Comparison of ENCODE assay signal across 9 cellular contexts in genomic region chrX:78140206-78140605, GRCh38. TPM values are rescaled to one million over a fixed set of nuclear protein-coding genes. Genes with fewer than 3 reads are reported as not detected.
DNase-seq lines count a peak whose midpoint lies in the region; ATAC-seq and TF ChIP-seq lines count a peak whose summit lies in the region.
"Had no signal": no experiment of that assay in that cellular context is flagged by ENCODE, and none has a peak within 500 bp of the region (broad histone marks: within the 10 kb centered on the region; RNA-seq: fewer than 3 reads in every experiment).

No MANE protein-coding gene starts in this region.

- no peaks in the 10 kb centered on the region for H3K36me3 ChIP-seq in CD8-positive, alpha-beta T cell (ENCODE audit: insufficient read depth, low read length)
- no peaks in the 10 kb centered on the region for H3K36me3 ChIP-seq in neural cell (ENCODE audit: insufficient read depth, low read length)

- CTCF ChIA-PET in CD8-positive, alpha-beta T cell (lab: Charles Lee): no interaction called here

- H3K9me2 ChIP-seq in neural cell (ENCODE audit: insufficient read depth, low read length): no peaks in the 10 kb centered on the region

- peak overlapping the region; percentile 73 for H3K4me3 ChIP-seq in CD8-positive, alpha-beta T cell (ENCODE audit: low read depth, low read length)
- peak overlapping the region; percentile 73 for H3K4me3 ChIP-seq in Jurkat, Clone E6-1 (ENCODE audit: low read length)
- H3K4me3 ChIP-seq in neural cell (ENCODE audit: low read length): peak overlapping the region; percentile 79

- peak overlapping the region; percentile 93 for H3K4me3 Mint-ChIP-seq in CD8-positive, alpha-beta T cell
- H3K4me3 Mint-ChIP-seq in activated naive CD8-positive, alpha-beta T cell treated with anti-CD3 and anti-CD28 coated beads for 36 hours: peak overlapping the region; percentile 90

- no peak for TF ChIP-seq RAD21 in neural cell (conservative IDR thresholded peaks at IDR 0.05)

- no peaks in the 10 kb centered on the region for H4K20me1 ChIP-seq in neural cell (ENCODE audit: insufficient read depth)

- no peak overlapping the region for H3K27ac ChIP-seq in CD8-positive, alpha-beta T cell (ENCODE audit: low read depth, low read length)
- H3K27ac ChIP-seq in neural cell (ENCODE audit: low read length): no peak overlapping the region
- H3K27ac ChIP-seq: SK-N-MC had no signal

- no peak for TF ChIP-seq EP300 in neural cell (conservative IDR thresholded peaks at IDR 0.05; ENCODE audit: poor library complexity, severe bottlenecking)

- no peaks in the 10 kb centered on the region for H3K9me3 ChIP-seq in CD8-positive, alpha-beta T cell (ENCODE audit: low read length)
- H3K9me3 ChIP-seq in neural cell (ENCODE audit: low read length): no peaks in the 10 kb centered on the region

- H3K4me2 ChIP-seq in neural cell (ENCODE audit: low read length): no peak overlapping the region

- DNase-seq in CD8-positive, alpha-beta T cell: no peak
- no peak for DNase-seq in Jurkat, Clone E6-1 (ENCODE audit: low read depth, low spot score)
- no peak for DNase-seq in activated naive CD8-positive, alpha-beta T cell treated with anti-CD3 and anti-CD28 coated beads for 36 hours
- DNase-seq in C1 segment of cervical spinal cord (lab: John Stamatoyannopoulos, UW) (no peak), cortex of kidney (lab: John Stamatoyannopoulos, UW) (no peak)
- DNase-seq in activated effector memory CD4-positive, alpha-beta T cell treated with Interleukin-2 at 50 U/mL for 16 hours: no peak

- intact Hi-C loops in CD8-positive, alpha-beta T cell (cut with DNase I, micrococcal nuclease): no loop called here

- H3K27me3 Mint-ChIP-seq in CD8-positive, alpha-beta T cell (ENCODE audit: low read depth): no peaks in the 10 kb centered on the region
- no peaks in the 10 kb centered on the region for H3K27me3 Mint-ChIP-seq in activated naive CD8-positive, alpha-beta T cell treated with anti-CD3 and anti-CD28 coated beads for 36 hours

- no peaks in the 10 kb centered on the region for H3F3A ChIP-seq in neural cell (ENCODE audit: insufficient read depth, low read length, poor library complexity, severe bottlenecking)

- no peak for TF ChIP-seq CTCF in CD8-positive, alpha-beta T cell (IDR thresholded peaks at IDR 0.05)
- no peak for TF ChIP-seq CTCF in neural cell (IDR thresholded peaks at IDR 0.05; ENCODE audit: poor library complexity, severe bottlenecking)

- H3K4me1 Mint-ChIP-seq in CD8-positive, alpha-beta T cell (ENCODE audit: low read depth): peaks cover 9% of the 10 kb centered on the region
- peaks cover 3% of the 10 kb centered on the region for H3K4me1 Mint-ChIP-seq in activated naive CD8-positive, alpha-beta T cell treated with anti-CD3 and anti-CD28 coated beads for 36 hours

- no peak for ATAC-seq in CD8-positive, alpha-beta T cell
- ATAC-seq in HG03175 (IDR thresholded peaks at IDR 0.05; ENCODE audit: unreplicated experiment): no peak

- no peak overlapping the region for H2AFZ ChIP-seq in neural cell (ENCODE audit: low read depth, low read length)

- peak overlapping the region; percentile 92 for H3K27ac Mint-ChIP-seq in CD8-positive, alpha-beta T cell
- peak overlapping the region; percentile 66 for H3K27ac Mint-ChIP-seq in activated naive CD8-positive, alpha-beta T cell treated with anti-CD3 and anti-CD28 coated beads for 36 hours

- POLR2A ChIA-PET in CD8-positive, alpha-beta T cell (lab: Charles Lee): no interaction called here

- no peak overlapping the region for H3K9ac ChIP-seq in neural cell (ENCODE audit: low read length)

- peaks cover 6% of the 10 kb centered on the region for H3K36me3 Mint-ChIP-seq in CD8-positive, alpha-beta T cell
- peaks cover 1% of the 10 kb centered on the region for H3K36me3 Mint-ChIP-seq in activated naive CD8-positive, alpha-beta T cell treated with anti-CD3 and anti-CD28 coated beads for 36 hours

- H3K9me3 Mint-ChIP-seq in CD8-positive, alpha-beta T cell: no peaks in the 10 kb centered on the region
- H3K9me3 Mint-ChIP-seq in activated naive CD8-positive, alpha-beta T cell treated with anti-CD3 and anti-CD28 coated beads for 36 hours: peaks cover 4% of the 10 kb centered on the region

- H3K4me1 ChIP-seq in CD8-positive, alpha-beta T cell (ENCODE audit: insufficient read depth, low read length): no peaks in the 10 kb centered on the region

- H3K27me3 ChIP-seq in CD8-positive, alpha-beta T cell (ENCODE audit: insufficient read depth, low read length): no peaks in the 10 kb centered on the region
- no peaks in the 10 kb centered on the region for H3K27me3 ChIP-seq in neural cell (ENCODE audit: insufficient read depth, low read depth, low read length)

- peaks cover 2% of the 10 kb centered on the region for H3K79me2 ChIP-seq in neural cell (replicated peaks; ENCODE audit: insufficient read depth, low read length)

TF ChIP-seq in neural cell, 6 proteins besides CTCF, POLR2A, EP300 and RAD21:
- TF ChIP-seq TAF1 (IDR thresholded peaks at IDR 0.05; ENCODE audit: low read depth) (no peak), EZH2 (IDR thresholded peaks at IDR 0.05; ENCODE audit: borderline replicate concordance, insufficient read depth, low read length, poor library complexity, severe bottlenecking) (no peak), MXI1 (conservative IDR thresholded peaks at IDR 0.05; ENCODE audit: poor library complexity, severe bottlenecking) (no peak), SMC3 (conservative IDR thresholded peaks at IDR 0.05; ENCODE audit: poor library complexity) (no peak), POLR2AphosphoS5 (IDR thresholded peaks at IDR 0.05) (no peak)
- TF ChIP-seq, protein P1, sequence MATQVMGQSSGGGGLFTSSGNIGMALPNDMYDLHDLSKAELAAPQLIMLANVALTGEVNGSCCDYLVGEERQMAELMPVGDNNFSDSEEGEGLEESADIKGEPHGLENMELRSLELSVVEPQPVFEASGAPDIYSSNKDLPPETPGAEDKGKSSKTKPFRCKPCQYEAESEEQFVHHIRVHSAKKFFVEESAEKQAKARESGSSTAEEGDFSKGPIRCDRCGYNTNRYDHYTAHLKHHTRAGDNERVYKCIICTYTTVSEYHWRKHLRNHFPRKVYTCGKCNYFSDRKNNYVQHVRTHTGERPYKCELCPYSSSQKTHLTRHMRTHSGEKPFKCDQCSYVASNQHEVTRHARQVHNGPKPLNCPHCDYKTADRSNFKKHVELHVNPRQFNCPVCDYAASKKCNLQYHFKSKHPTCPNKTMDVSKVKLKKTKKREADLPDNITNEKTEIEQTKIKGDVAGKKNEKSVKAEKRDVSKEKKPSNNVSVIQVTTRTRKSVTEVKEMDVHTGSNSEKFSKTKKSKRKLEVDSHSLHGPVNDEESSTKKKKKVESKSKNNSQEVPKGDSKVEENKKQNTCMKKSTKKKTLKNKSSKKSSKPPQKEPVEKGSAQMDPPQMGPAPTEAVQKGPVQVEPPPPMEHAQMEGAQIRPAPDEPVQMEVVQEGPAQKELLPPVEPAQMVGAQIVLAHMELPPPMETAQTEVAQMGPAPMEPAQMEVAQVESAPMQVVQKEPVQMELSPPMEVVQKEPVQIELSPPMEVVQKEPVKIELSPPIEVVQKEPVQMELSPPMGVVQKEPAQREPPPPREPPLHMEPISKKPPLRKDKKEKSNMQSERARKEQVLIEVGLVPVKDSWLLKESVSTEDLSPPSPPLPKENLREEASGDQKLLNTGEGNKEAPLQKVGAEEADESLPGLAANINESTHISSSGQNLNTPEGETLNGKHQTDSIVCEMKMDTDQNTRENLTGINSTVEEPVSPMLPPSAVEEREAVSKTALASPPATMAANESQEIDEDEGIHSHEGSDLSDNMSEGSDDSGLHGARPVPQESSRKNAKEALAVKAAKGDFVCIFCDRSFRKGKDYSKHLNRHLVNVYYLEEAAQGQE (IDR thresholded peaks at IDR 0.05; ENCODE audit: borderline replicate concordance): no peak

RNA-seq across cellular contexts. Expression of gene TAF9B, which starts 0.8 kb away (rescaled TPM):
- 1 to 10 TPM; 5.7 to 7.1 TPM for total RNA-seq in CD8-positive, alpha-beta T cell
- polyA plus RNA-seq in Jurkat, Clone E6-1 (2012; ENCODE audit: insufficient read depth, insufficient read length): 21.7 TPM
- 10 to 100 TPM; 19.6 to 20.9 TPM for total RNA-seq in activated naive CD8-positive, alpha-beta T cell treated with anti-CD3 and anti-CD28 coated beads for 36 hours
- 38.5 and 49.1 TPM in 2 replicates for polyA plus RNA-seq in neural cell
- polyA minus RNA-seq in neural cell: 52.6 and 58.3 TPM in 2 replicates

RNA-seq across cellular contexts. Expression of gene PGK1, which starts 36.2 kb away (rescaled TPM):
- 100 to 1,000 TPM; 364 to 374 TPM for total RNA-seq in CD8-positive, alpha-beta T cell
- polyA plus RNA-seq in Jurkat, Clone E6-1 (2012; ENCODE audit: insufficient read depth, insufficient read length): 1,042 TPM
- 1,000 to 10,000 TPM; 1,246 to 1,264 TPM for total RNA-seq in activated naive CD8-positive, alpha-beta T cell treated with anti-CD3 and anti-CD28 coated beads for 36 hours
- polyA plus RNA-seq in neural cell: 381 and 425 TPM in 2 replicates
- polyA minus RNA-seq in neural cell: 112 and 164 TPM in 2 replicates
